In the genomic region with DNA sequence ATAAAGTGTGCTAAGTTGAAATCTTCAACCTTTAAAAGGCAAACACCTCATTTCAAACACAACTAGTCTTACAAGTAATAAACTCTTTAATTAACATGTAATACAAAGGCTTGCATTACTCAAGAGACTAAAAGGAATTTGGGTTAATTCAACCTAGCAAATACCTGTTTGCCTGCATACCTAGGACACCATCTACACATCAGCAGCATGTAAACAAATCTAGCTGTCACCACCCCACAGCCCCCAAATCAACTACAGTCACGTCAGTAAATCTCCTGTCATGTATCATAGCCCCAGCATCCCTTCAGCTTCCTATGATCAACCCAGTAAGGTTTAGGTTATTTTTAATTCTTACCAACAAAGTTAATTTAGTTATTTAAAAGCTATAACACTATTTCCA, we compare ENCODE assay signal across 17 cellular contexts.
"Had no signal": no experiment of that assay in that cellular context is flagged by ENCODE, and none has a peak within 500 bp of the region (broad histone marks: within the 10 kb centered on the region; RNA-seq: fewer than 3 reads in every experiment).

No MANE protein-coding gene starts in this region.

- FAIRE-seq: endometrium had no signal

- H3K4me1 Mint-ChIP-seq: neural crest cell had no signal

- ATAC-seq: natural killer cell had no signal

- H3K4me1 ChIP-seq: esophagus squamous epithelium, sigmoid colon, stomach, transverse colon had no signal

- H3K36me3 Mint-ChIP-seq: natural killer cell had no signal

- DNase-seq: effector memory CD4-positive, alpha-beta T cell; esophagus squamous epithelium; foreskin fibroblast; kidney glomerular epithelial cell; natural killer cell; ovary; sigmoid colon; stimulated activated naive CD4-positive, alpha-beta T cell; stomach; substantia nigra; transverse colon had no signal

- H3K9me3 Mint-ChIP-seq: natural killer cell, neural crest cell had no signal

- H3K27me3 ChIP-seq: esophagus squamous epithelium, ovary, right atrium auricular region, sigmoid colon, stomach, transverse colon had no signal

- H3K4me3 ChIP-seq: esophagus squamous epithelium, ovary, right atrium auricular region, sigmoid colon, skin epidermis, stomach, thoracic aorta, transverse colon had no signal

- H3K9me3 ChIP-seq: esophagus squamous epithelium, ovary, right atrium auricular region, sigmoid colon, stomach, thoracic aorta, transverse colon had no signal

- H3K27ac ChIP-seq: epithelial cell of prostate, esophagus squamous epithelium, ovary, right atrium auricular region, sigmoid colon, skin epidermis, stomach, thoracic aorta, transverse colon had no signal

- H3K4me3 Mint-ChIP-seq: natural killer cell, neural crest cell had no signal

- H3K36me3 ChIP-seq: ovary, right atrium auricular region had no signal
